ENCODE assay signal across 8 cellular contexts in genomic region chr7:13920053-13920697, GRCh38.
DNase-seq lines count a peak whose midpoint lies in the region; ATAC-seq, FAIRE-seq and TF ChIP-seq lines count a peak whose summit lies in the region.

No MANE protein-coding gene starts in this region.

- no peak for TF ChIP-seq POLR2A in GM12891 (IDR thresholded peaks at IDR 0.05; ENCODE audit: low read depth, low read length)

- FAIRE-seq in GM12891 (lab: Jason Lieb, UNC), result no peak

- peak; percentile 97 for DNase-seq in BJ (ENCODE audit: low read depth)
- DNase-seq in NCI-H1417 (lab: John Stamatoyannopoulos, UW), result peak; percentile 89 to 98 (median 96)
- peak; percentile 74 for DNase-seq in T1000 (lab: John Stamatoyannopoulos, UW)
- no peak for DNase-seq in left ventricle myocardium inferior
- no peak for DNase-seq in upper lobe of right lung
- DNase-seq in midbrain (lab: John Stamatoyannopoulos, UW), result no peak
- DNase-seq in GM12891 (ENCODE audit: insufficient read length, low spot score), result no peak

- ATAC-seq in upper lobe of right lung (peak; percentile 62), HG03342 (IDR thresholded peaks at IDR 0.05; ENCODE audit: unreplicated experiment) (no peak)

- POLR2A ChIA-PET in BJ (lab: Charles Lee), result no interaction called here

- CTCF ChIA-PET in BJ (lab: Yijun Ruan, JAX), result interaction anchor here (0.6 to 0.8 kb wide), 2 partner anchors 20 to 1793 kb away, joined by 3 read pairs; no protein-coding TSS in a partner anchor

- intact Hi-C loops in left ventricle myocardium inferior (cut with micrococcal nuclease) (no loop called here), upper lobe of right lung (cut with DNase I) (no loop called here)

- peak overlapping the region; percentile 45 for H3K27ac ChIP-seq in left ventricle myocardium inferior (replicated peaks)
- H3K27ac ChIP-seq in upper lobe of right lung, result no peak overlapping the region

- H3K4me1 ChIP-seq in left ventricle myocardium inferior (peaks cover 9% of the 10 kb centered on the region), upper lobe of right lung (no peaks in the 10 kb centered on the region)

- TF ChIP-seq CTCF in BJ (IDR thresholded peaks at IDR 0.05; ENCODE audit: insufficient read depth, low read depth, low read length) (no peak), left ventricle myocardium inferior (IDR thresholded peaks at IDR 0.05; ENCODE audit: borderline replicate concordance) (no peak), upper lobe of right lung (IDR thresholded peaks at IDR 0.05) (no peak)

- H3K36me3 ChIP-seq in BJ (ENCODE audit: control insufficient read depth, insufficient read depth, low read length), result no peaks in the 10 kb centered on the region
- no peaks in the 10 kb centered on the region for H3K36me3 ChIP-seq in left ventricle myocardium inferior
- no peaks in the 10 kb centered on the region for H3K36me3 ChIP-seq in upper lobe of right lung

- no peak overlapping the region for H3K4me3 ChIP-seq in BJ (ENCODE audit: low read depth, low read length)
- H3K4me3 ChIP-seq in left ventricle myocardium inferior, result no peak overlapping the region
- H3K4me3 ChIP-seq in upper lobe of right lung, result no peak overlapping the region

- H3K9me3 ChIP-seq in left ventricle myocardium inferior (replicated peaks) (no peaks in the 10 kb centered on the region), upper lobe of right lung (no peaks in the 10 kb centered on the region)

- H3K27me3 ChIP-seq in BJ (ENCODE audit: control insufficient read depth, insufficient read depth, low read length) (no peaks in the 10 kb centered on the region), left ventricle myocardium inferior (ENCODE audit: low read depth) (no peaks in the 10 kb centered on the region), upper lobe of right lung (no peaks in the 10 kb centered on the region)

TF ChIP-seq in GM12891, 5 proteins besides CTCF, POLR2A, EP300 and RAD21:
- TF ChIP-seq TAF1 (IDR thresholded peaks at IDR 0.05; ENCODE audit: low read depth, low read length) (no peak), POLR2AphosphoS5 (IDR thresholded peaks at IDR 0.05; ENCODE audit: low read depth, low read length) (no peak), SPI1 (IDR thresholded peaks at IDR 0.05; ENCODE audit: low read depth, low read length) (no peak), POU2F2 (IDR thresholded peaks at IDR 0.05; ENCODE audit: low read depth, low read length) (no peak), PAX5 (IDR thresholded peaks at IDR 0.05; ENCODE audit: insufficient read depth, low read length, severe bottlenecking) (no peak)

Comparison
In these comparisons a context has a peak if more than half of its experiments do, and no peak if none do; other contexts are left out.
1. DNase-seq: peak in BJ (single experiment), NCI-H1417 (3 of 3) and T1000 (single experiment); none in left ventricle myocardium inferior (single experiment), upper lobe of right lung (single experiment), midbrain (single experiment) and GM12891 (single experiment).